22 cellular contexts compared by ENCODE assay signal in genomic region chr11:19781351-19781750, GRCh38.
DNase-seq lines count a peak whose midpoint lies in the region; ATAC-seq and TF ChIP-seq lines count a peak whose summit lies in the region.
"Had no signal": no experiment of that assay in that cellular context is flagged by ENCODE, and none has a peak within 500 bp of the region (broad histone marks: within the 10 kb centered on the region; RNA-seq: fewer than 3 reads in every experiment).

No MANE protein-coding gene starts in this region.

- no peak overlapping the region for H2AFZ ChIP-seq in GM23338
- H2AFZ ChIP-seq in neural progenitor cell (replicated peaks), result no peak overlapping the region
- H2AFZ ChIP-seq: GM23248 had no signal

- H3K4me2 ChIP-seq in GM23338, result peak overlapping the region; percentile 36; the same call in 1 of the 2 replicates
- peak overlapping the region; percentile 90 for H3K4me2 ChIP-seq in neural progenitor cell
- H3K4me2 ChIP-seq: A549; BLaER1 treated with 17β-estradiol and CSF1 and Interleukin-3, amounts not matched to agents 10 nM and 100 nM had no signal

- no peak for DNase-seq in GM23338 (ENCODE audit: low spot score)
- peak; percentile 55 for DNase-seq in neural progenitor cell (ENCODE audit: low spot score)
- DNase-seq in stimulated activated naive CD4-positive, alpha-beta T cell (lab: John Stamatoyannopoulos, UW), result no peak
- no peak for DNase-seq in natural killer cell
- DNase-seq: 8988T; ACHN; AML-193; BE2C; CD4-positive, alpha-beta T cell; CD8-positive, alpha-beta memory T cell; DMS 273 treated with DMSO at 0.1 percent for 48 hours; DMS79; EL; GF-D8; GM23248; HFFc6 had no signal

- H3K9ac ChIP-seq in neural progenitor cell, result no peak overlapping the region
- H3K9ac ChIP-seq: BLaER1 treated with 17β-estradiol and CSF1 and Interleukin-3, amounts not matched to agents 10 nM and 100 nM; GM23248 had no signal

- peaks cover 4% of the 10 kb centered on the region for H3K27me3 Mint-ChIP-seq in GM23338 (ENCODE audit: insufficient read depth, low read depth, poor library complexity)
- H3K27me3 Mint-ChIP-seq in neural progenitor cell (ENCODE audit: insufficient read depth, low read depth), result peaks cover 15% of the 10 kb centered on the region
- peaks cover 37 to 55% of the 10 kb centered on the region in 2 donors for H3K27me3 Mint-ChIP-seq in natural killer cell (ENCODE audit: low read depth in 2 of 2)

- H3K4me1 Mint-ChIP-seq in GM23338 (peaks cover 60% of the 10 kb centered on the region), neural progenitor cell (peaks cover 50% of the 10 kb centered on the region), natural killer cell (peaks cover 2 to 6% of the 10 kb centered on the region in 2 donors)
- H3K4me1 Mint-ChIP-seq: CD14-positive monocyte had no signal

- H3K4me1 ChIP-seq in GM23338 (ENCODE audit: insufficient read depth) (peaks cover 56% of the 10 kb centered on the region), ectodermal cell (ENCODE audit: control insufficient read depth, insufficient read depth, low read length) (peaks cover 40% of the 10 kb centered on the region), neural progenitor cell (peaks cover 47% of the 10 kb centered on the region)
- H3K4me1 ChIP-seq: BE2C, HAP-1 had no signal

- H3K9me2 ChIP-seq in GM23338 (ENCODE audit: insufficient read depth), result no peaks in the 10 kb centered on the region

- H3K9me3 Mint-ChIP-seq in GM23338 (no peaks in the 10 kb centered on the region), neural progenitor cell (peaks cover 9% of the 10 kb centered on the region), natural killer cell (no peaks in the 10 kb centered on the region)
- H3K9me3 Mint-ChIP-seq: CD4-positive, alpha-beta T cell; CD8-positive, alpha-beta memory T cell; HFFc6 had no signal

- no peaks in the 10 kb centered on the region for H3K9me3 ChIP-seq in ectodermal cell (ENCODE audit: control insufficient read depth, low read length)
- no peaks in the 10 kb centered on the region for H3K9me3 ChIP-seq in neural progenitor cell (ENCODE audit: low read depth)
- H3K9me3 ChIP-seq: A549; BE2C; BLaER1 treated with 17β-estradiol and CSF1 and Interleukin-3, amounts not matched to agents 10 nM and 100 nM; HAP-1 had no signal

- no peak overlapping the region for H3K27ac ChIP-seq in GM23338 (ENCODE audit: low read depth)
- H3K27ac ChIP-seq in ectodermal cell (ENCODE audit: insufficient read depth, low read depth, low read length, poor library complexity, severe bottlenecking), result peak overlapping the region; percentile 31
- no peak overlapping the region for H3K27ac ChIP-seq in neural progenitor cell
- H3K27ac ChIP-seq: A549; BLaER1 treated with 17β-estradiol and CSF1 and Interleukin-3, amounts not matched to agents 10 nM and 100 nM; GM23248 had no signal

- no peaks in the 10 kb centered on the region for H3K36me3 ChIP-seq in GM23338 (ENCODE audit: insufficient read depth)
- no peaks in the 10 kb centered on the region for H3K36me3 ChIP-seq in ectodermal cell (ENCODE audit: control insufficient read depth, insufficient read depth, low read length)
- no peaks in the 10 kb centered on the region for H3K36me3 ChIP-seq in neural progenitor cell
- H3K36me3 ChIP-seq: BE2C; BLaER1 treated with 17β-estradiol and CSF1 and Interleukin-3, amounts not matched to agents 10 nM and 100 nM; HAP-1 had no signal

- H3K27me3 ChIP-seq in GM23338 (ENCODE audit: insufficient read depth) (no peaks in the 10 kb centered on the region), ectodermal cell (ENCODE audit: control insufficient read depth, insufficient read depth, low read length, poor library complexity, severe bottlenecking) (no peaks in the 10 kb centered on the region), neural progenitor cell (no peaks in the 10 kb centered on the region)
- H3K27me3 ChIP-seq: BE2C had no signal

- TF ChIP-seq CTCF in GM23338 (conservative IDR thresholded peaks at IDR 0.05; ENCODE audit: low read depth in 2 of 2) (no peak), neural progenitor cell (IDR thresholded peaks at IDR 0.05) (no peak), natural killer cell (IDR thresholded peaks at IDR 0.05) (no peak)

- WGBS in ectodermal cell, 2 experiments, result 3 to 4% methylated on average over 1 of the region's 1 CpG

- H4K20me1 ChIP-seq in GM23338 (replicated peaks; ENCODE audit: insufficient read depth) (peaks cover 9% of the 10 kb centered on the region; the same call in 1 of the 2 replicates), neural progenitor cell (ENCODE audit: low read depth) (peaks cover 37% of the 10 kb centered on the region)

- H3K79me2 ChIP-seq in GM23338 (replicated peaks; ENCODE audit: insufficient read depth) (peaks cover 90% of the 10 kb centered on the region), neural progenitor cell (ENCODE audit: low read depth) (peaks cover 71% of the 10 kb centered on the region)

- H3K27ac Mint-ChIP-seq in GM23338 (no peak overlapping the region), neural progenitor cell (no peak overlapping the region), natural killer cell (no peak overlapping the region)
- H3K27ac Mint-ChIP-seq: CD14-positive monocyte; CD4-positive, alpha-beta T cell; HFFc6 had no signal

- intact Hi-C loops in natural killer cell (cut with micrococcal nuclease), result no loop called here

- no peak overlapping the region for H3K4me3 Mint-ChIP-seq in GM23338
- H3K4me3 Mint-ChIP-seq in neural progenitor cell, result no peak overlapping the region
- H3K4me3 Mint-ChIP-seq in natural killer cell, result no peak overlapping the region
- H3K4me3 Mint-ChIP-seq: CD14-positive monocyte; CD4-positive, alpha-beta T cell; CD8-positive, alpha-beta memory T cell; HFFc6 had no signal

- H3K4me3 ChIP-seq in GM23338 (no peak overlapping the region), ectodermal cell (ENCODE audit: insufficient read depth, low read depth, low read length) (no peak overlapping the region), neural progenitor cell (no peak overlapping the region)
- H3K4me3 ChIP-seq: A549; BLaER1 treated with 17β-estradiol and CSF1 and Interleukin-3, amounts not matched to agents 10 nM and 100 nM; GM23248; HAP-1 had no signal

- ATAC-seq in GM23338 (no peak), natural killer cell (no peak), HG03097 (IDR thresholded peaks at IDR 0.05; ENCODE audit: low FRiP score, unreplicated experiment) (no peak)
- ATAC-seq: A549 had no signal

- H3F3A ChIP-seq in GM23338 (replicated peaks; ENCODE audit: low read depth), result no peaks in the 10 kb centered on the region
- H3F3A ChIP-seq in neural progenitor cell (ENCODE audit: low read depth), result peaks cover 38% of the 10 kb centered on the region

- H3K36me3 Mint-ChIP-seq in GM23338 (ENCODE audit: low read depth) (peaks cover 46% of the 10 kb centered on the region), neural progenitor cell (peaks cover 4% of the 10 kb centered on the region), natural killer cell (no peaks in the 10 kb centered on the region)
- H3K36me3 Mint-ChIP-seq: CD14-positive monocyte; CD8-positive, alpha-beta memory T cell had no signal

TF ChIP-seq in GM23338, 12 proteins besides CTCF, POLR2A, EP300 and RAD21 (continues in another document):
- TF ChIP-seq EZH2 (IDR thresholded peaks at IDR 0.05; ENCODE audit: low read depth, unreplicated experiment) (no peak), JUNB (IDR thresholded peaks at IDR 0.05; ENCODE audit: unreplicated experiment) (no peak), STAT1 (IDR thresholded peaks at IDR 0.05; ENCODE audit: unreplicated experiment) (no peak), REST (IDR thresholded peaks at IDR 0.05; ENCODE audit: unreplicated experiment) (no peak), ZNF114 (CRISPR knock-in tag; IDR thresholded peaks at IDR 0.05) (no peak), CREB1 (CRISPR knock-in tag; IDR thresholded peaks at IDR 0.05; ENCODE audit: low read depth) (no peak), ETS1 (IDR thresholded peaks at IDR 0.05) (no peak), POLR2AphosphoS5 (IDR thresholded peaks at IDR 0.05; ENCODE audit: low read depth) (no peak), ZNF331 (CRISPR knock-in tag; IDR thresholded peaks at IDR 0.05; ENCODE audit: low read depth) (no peak), NANOG (IDR thresholded peaks at IDR 0.05; ENCODE audit: borderline replicate concordance) (no peak), EZH2phosphoT487 (IDR thresholded peaks at IDR 0.05; ENCODE audit: unreplicated experiment) (no peak)
